Comparison of ENCODE assay signal across 1 cellular context in the genomic region with DNA sequence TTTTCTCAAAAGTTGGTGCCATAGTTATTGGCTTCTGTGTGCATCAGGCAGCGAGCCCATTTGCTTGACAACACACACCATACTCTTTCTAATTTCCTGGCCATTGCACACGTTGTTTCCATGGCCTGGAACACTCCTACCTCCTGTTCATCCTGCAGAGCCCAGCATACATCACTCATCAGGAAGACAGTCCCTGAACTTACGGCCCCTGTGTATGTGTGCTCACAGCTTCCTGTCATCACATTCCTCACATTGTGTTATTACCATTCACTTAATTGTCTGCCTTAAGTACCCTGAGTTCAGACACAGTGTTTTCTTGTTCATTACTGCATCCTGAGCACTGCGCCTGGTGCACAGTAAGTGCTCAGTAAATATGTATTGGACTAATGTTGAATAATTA.
TF ChIP-seq lines count a peak whose summit lies in the region.

No MANE protein-coding gene starts in this region.

TF ChIP-seq in IMR-90, 13 proteins besides CTCF, POLR2A, EP300 and RAD21 (continued from another document):
- TF ChIP-seq, protein P1, sequence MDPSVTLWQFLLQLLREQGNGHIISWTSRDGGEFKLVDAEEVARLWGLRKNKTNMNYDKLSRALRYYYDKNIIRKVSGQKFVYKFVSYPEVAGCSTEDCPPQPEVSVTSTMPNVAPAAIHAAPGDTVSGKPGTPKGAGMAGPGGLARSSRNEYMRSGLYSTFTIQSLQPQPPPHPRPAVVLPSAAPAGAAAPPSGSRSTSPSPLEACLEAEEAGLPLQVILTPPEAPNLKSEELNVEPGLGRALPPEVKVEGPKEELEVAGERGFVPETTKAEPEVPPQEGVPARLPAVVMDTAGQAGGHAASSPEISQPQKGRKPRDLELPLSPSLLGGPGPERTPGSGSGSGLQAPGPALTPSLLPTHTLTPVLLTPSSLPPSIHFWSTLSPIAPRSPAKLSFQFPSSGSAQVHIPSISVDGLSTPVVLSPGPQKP (IDR thresholded peaks at IDR 0.05; ENCODE audit: borderline replicate concordance, low read depth, low read length) = no peak
- TF ChIP-seq BHLHE40 (IDR thresholded peaks at IDR 0.05; ENCODE audit: low read depth, low read length) = no peak
- TF ChIP-seq RCOR1 (IDR thresholded peaks at IDR 0.05; ENCODE audit: insufficient replicate concordance, low read length) = no peak
- TF ChIP-seq, protein P2, sequence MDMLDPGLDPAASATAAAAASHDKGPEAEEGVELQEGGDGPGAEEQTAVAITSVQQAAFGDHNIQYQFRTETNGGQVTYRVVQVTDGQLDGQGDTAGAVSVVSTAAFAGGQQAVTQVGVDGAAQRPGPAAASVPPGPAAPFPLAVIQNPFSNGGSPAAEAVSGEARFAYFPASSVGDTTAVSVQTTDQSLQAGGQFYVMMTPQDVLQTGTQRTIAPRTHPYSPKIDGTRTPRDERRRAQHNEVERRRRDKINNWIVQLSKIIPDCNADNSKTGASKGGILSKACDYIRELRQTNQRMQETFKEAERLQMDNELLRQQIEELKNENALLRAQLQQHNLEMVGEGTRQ (IDR thresholded peaks at IDR 0.05; ENCODE audit: low read depth, low read length) = no peak
- TF ChIP-seq RFX5 (IDR thresholded peaks at IDR 0.05; ENCODE audit: low read depth, low read length) = no peak
